19 cellular contexts compared by ENCODE assay signal in the genomic region with DNA sequence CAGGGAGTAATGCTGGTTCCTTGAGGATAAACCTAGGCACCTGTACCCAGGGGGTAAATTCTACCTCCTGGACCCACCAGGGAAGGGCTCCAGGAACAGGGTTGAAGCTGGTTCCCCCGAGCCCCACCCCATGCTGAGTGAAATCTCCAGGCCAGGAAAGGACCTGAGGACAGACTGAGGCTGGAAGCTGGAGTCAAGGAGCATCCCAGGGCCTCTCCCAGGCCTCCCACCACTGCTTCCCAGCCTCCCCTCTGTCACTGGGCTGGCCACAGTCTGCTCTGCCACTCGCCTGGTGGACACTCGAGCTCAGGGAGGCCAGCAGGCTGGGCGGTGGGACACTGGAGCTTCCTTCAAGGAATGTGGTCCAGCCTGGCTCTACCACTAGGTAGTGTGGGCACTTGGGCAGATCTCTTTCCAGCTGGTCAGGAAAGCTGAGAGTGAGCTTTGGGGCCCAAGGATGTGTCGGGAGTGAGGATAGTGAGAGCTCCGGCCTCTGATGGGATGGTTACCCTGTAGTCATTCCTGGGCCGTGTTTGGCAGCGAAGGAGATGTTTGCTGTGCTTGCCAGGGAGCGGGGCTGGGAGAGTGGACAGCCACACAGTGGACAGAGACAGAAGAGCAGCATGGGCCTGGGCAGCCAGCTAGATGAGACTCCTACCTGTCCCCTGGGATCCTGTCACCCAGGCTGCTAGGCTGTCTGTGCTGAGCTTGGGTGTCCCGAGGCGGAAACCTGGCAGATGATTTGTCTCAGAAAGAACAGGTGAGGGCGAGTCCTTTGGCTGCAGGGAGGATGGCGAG. TPM values are rescaled to one million over a fixed set of nuclear protein-coding genes. Genes with fewer than 3 reads are reported as not detected.
DNase-seq lines count a peak whose midpoint lies in the region; ATAC-seq, FAIRE-seq and TF ChIP-seq lines count a peak whose summit lies in the region.
"Had no signal": no experiment of that assay in that cellular context is flagged by ENCODE, and none has a peak within 500 bp of the region (broad histone marks: within the 10 kb centered on the region; RNA-seq: fewer than 3 reads in every experiment).

No MANE protein-coding gene starts in this region.

- no peaks in the 10 kb centered on the region for H3K9me3 Mint-ChIP-seq in activated naive CD4-positive, alpha-beta T cell treated with anti-CD3 and anti-CD28 coated beads, Interleukin-2, amount 50 U/mL, for 72 hours
- H3K9me3 Mint-ChIP-seq: activated T-helper 1 cell treated with anti-CD3 and anti-CD28 coated beads, Interleukin-12 subunit alpha, Interleukin-12 subunit beta, Interleukin-2, Interleukin-4 antibody, amounts not matched to agents 30 ng/mL and 10 ng/mL and 1 ng/mL, durations not matched to agents 14 hours and 24 hours and 36 hours; effector memory CD8-positive, alpha-beta T cell had no signal

- no peak overlapping the region for H2AK5ac ChIP-seq in H1 (ENCODE audit: low read depth, low read length)

- no peaks in the 10 kb centered on the region for H3K9me3 ChIP-seq in BLaER1 treated with 17β-estradiol and CSF1 and Interleukin-3, amounts not matched to agents 10 nM and 100 nM (replicated peaks in 1 of 11)
- H3K9me3 ChIP-seq in H1 (ENCODE audit: insufficient read depth in 2 of 2, low read depth in 1 of 2, low read length in 1 of 2) = no peaks in the 10 kb centered on the region
- no peaks in the 10 kb centered on the region for H3K9me3 ChIP-seq in parathyroid adenoma (ENCODE audit: control insufficient read depth, low read length)
- H3K9me3 ChIP-seq: left ventricle myocardium inferior had no signal

- FAIRE-seq in H1 (lab: Jason Lieb, UNC) = no peak

- H2BK20ac ChIP-seq in H1 (ENCODE audit: low read length) = peak overlapping the region; percentile 75; the same call in 1 of the 2 replicates

- H3K27me3 ChIP-seq in BLaER1 treated with 17β-estradiol and CSF1 and Interleukin-3, amounts not matched to agents 10 nM and 100 nM = peaks cover 44 to 86% (median 54%) of the 10 kb centered on the region in 11 experiments
- H3K27me3 ChIP-seq in H1 (replicated peaks in 1 of 4; ENCODE audit: control insufficient read depth in 3 of 4, extremely low read depth in 1 of 4, insufficient read depth in 3 of 4, low read length in 3 of 4) (peaks cover 18 to 36% (median 32%) of the 10 kb centered on the region in 4 experiments), parathyroid adenoma (ENCODE audit: control insufficient read depth, insufficient read depth, low read length) (no peaks in the 10 kb centered on the region)

- POLR2A ChIA-PET in H1 (lab: Charles Lee; ENCODE audit: partially characterized antibody) = interaction anchor here (0.9 to 3.6 kb wide), 6 partner anchors 10 to 71 kb away, joined by 3 to 20 read pairs (median 5); a partner anchor contains a TSS
- POLR2A ChIA-PET in HEK293T (lab: Yijun Ruan, JAX) = interaction anchor here (1.6 kb wide), 1 partner anchor 10 kb away, joined by 4 read pairs; no protein-coding TSS in a partner anchor

- H4K5ac ChIP-seq in H1 (ENCODE audit: insufficient read length, low read depth, low read length) = peak overlapping the region; percentile 22

- peaks cover 37 to 65% (median 57%) of the 10 kb centered on the region in 10 experiments for H3K4me1 ChIP-seq in BLaER1 treated with 17β-estradiol and CSF1 and Interleukin-3, amounts not matched to agents 10 nM and 100 nM
- peaks cover 14 to 30% (median 25%) of the 10 kb centered on the region in 4 experiments for H3K4me1 ChIP-seq in H1 (replicated peaks in 1 of 4; ENCODE audit: control insufficient read depth in 3 of 4, insufficient read depth in 4 of 4, low read length in 3 of 4)
- peaks cover 18% of the 10 kb centered on the region for H3K4me1 ChIP-seq in parathyroid adenoma

- H3K9ac ChIP-seq in BLaER1 treated with 17β-estradiol and CSF1 and Interleukin-3, amounts not matched to agents 10 nM and 100 nM = no peak overlapping the region
- no peak overlapping the region for H3K9ac ChIP-seq in H1 (replicated peaks in 1 of 4; ENCODE audit: extremely low read depth in 1 of 4, low read depth in 3 of 4, low read length in 3 of 4)
- H3K9ac ChIP-seq in parathyroid adenoma = no peak overlapping the region
- H3K9ac ChIP-seq: KMS-11 had no signal

- peak overlapping the region; percentile 60 to 93 (median 81); a peak in 18 of 22 replicates for H3K4me2 ChIP-seq in BLaER1 treated with 17β-estradiol and CSF1 and Interleukin-3, amounts not matched to agents 10 nM and 100 nM
- H3K4me2 ChIP-seq in H1 (ENCODE audit: insufficient read depth in 1 of 2, low read depth in 2 of 2, low read length in 2 of 2) (peak overlapping the region in 1 of 2 experiments; percentile 11; a peak in 1 of 4 replicates), parathyroid adenoma (ENCODE audit: low read length) (peak overlapping the region; percentile 28)
- H3K4me2 ChIP-seq: KMS-11 had no signal

- no peak for ATAC-seq in activated naive CD4-positive, alpha-beta T cell treated with anti-CD3 and anti-CD28 coated beads, Interleukin-2, amount 50 U/mL, for 72 hours
- ATAC-seq: effector memory CD8-positive, alpha-beta T cell had no signal

- peak overlapping the region; percentile 75; the same call in 1 of the 2 replicates for H2BK15ac ChIP-seq in H1 (ENCODE audit: low read length)

- CTCF ChIA-PET in H1 (lab: Charles Lee; ENCODE audit: partially characterized antibody) (interaction anchor here (0.6 to 12.7 kb wide), 15 partner anchors 9 to 276 kb away, joined by 3 to 128 read pairs (median 4); a partner anchor contains a TSS), HEK293T (lab: Yijun Ruan, JAX) (interaction anchor here (3.9 kb wide), 1 partner anchor 10 kb away, joined by 23 read pairs; a partner anchor contains a TSS)

- 88% methylated on average over 13 of the region's 13 CpGs; no CpG with 5 or more reads in 1 of the 2 experiments for WGBS in H1 (ENCODE audit: extremely low coverage in 1 of 2, insufficient coverage in 1 of 2, insufficient read length in 1 of 2, insufficient replicate concordance in 2 of 2, low coverage in 1 of 2, low lambda C conversion rate in 2 of 2, missing lambda C conversion rate in 1 of 2), 2 experiments

- H3K27ac ChIP-seq in BLaER1 treated with 17β-estradiol and CSF1 and Interleukin-3, amounts not matched to agents 10 nM and 100 nM = no peak overlapping the region
- no peak overlapping the region for H3K27ac ChIP-seq in H1 (ENCODE audit: low read depth, low read length)
- peak overlapping the region; percentile 51 for H3K27ac ChIP-seq in parathyroid adenoma
- H3K27ac ChIP-seq: KMS-11, left ventricle myocardium inferior had no signal

- no peaks in the 10 kb centered on the region for H3K36me3 ChIP-seq in BLaER1 treated with 17β-estradiol and CSF1 and Interleukin-3, amounts not matched to agents 10 nM and 100 nM
- H3K36me3 ChIP-seq in H1 (ENCODE audit: control insufficient read depth in 2 of 4, insufficient read depth in 4 of 4, low read length in 3 of 4) (peaks cover 0 to 3% (median 0%) of the 10 kb centered on the region in 4 experiments; a peak in 2 of 8 replicates), parathyroid adenoma (ENCODE audit: control insufficient read depth, insufficient read depth, low read length) (no peaks in the 10 kb centered on the region)
- H3K36me3 ChIP-seq: left ventricle myocardium inferior had no signal

- no peaks in the 10 kb centered on the region for H3K36me3 Mint-ChIP-seq in activated naive CD4-positive, alpha-beta T cell treated with anti-CD3 and anti-CD28 coated beads, Interleukin-2, amount 50 U/mL, for 72 hours

- peak overlapping the region; percentile 68; the same call in 1 of the 2 replicates for H2BK5ac ChIP-seq in H1 (ENCODE audit: low read depth, low read length)

- H4K91ac ChIP-seq in H1 (replicated peaks; ENCODE audit: insufficient read length, low read length) = peak overlapping the region; percentile 93

- TF ChIP-seq CTCF in H1 (IDR thresholded peaks at IDR 0.05; ENCODE audit: control extremely low read depth in 1 of 3, insufficient read depth in 1 of 3, low read depth in 1 of 3, low read length in 3 of 3) = no peak
- TF ChIP-seq CTCF in parathyroid adenoma (IDR thresholded peaks at IDR 0.05) = no peak

- H4K8ac ChIP-seq in H1 (ENCODE audit: extremely low read depth, insufficient read depth, low read length) = no peak overlapping the region

- H2BK120ac ChIP-seq in H1 (replicated peaks; ENCODE audit: low read depth, low read length) = peak overlapping the region; percentile 60

- H2AFZ ChIP-seq in H1 (ENCODE audit: low read length) (no peak overlapping the region), parathyroid adenoma (no peak overlapping the region)

- no peak overlapping the region for H3K4me3 ChIP-seq in BLaER1 treated with 17β-estradiol and CSF1 and Interleukin-3, amounts not matched to agents 10 nM and 100 nM
- H3K4me3 ChIP-seq in H1 (ENCODE audit: extremely low read depth in 1 of 4, insufficient read depth in 2 of 4, low read depth in 3 of 4, low read length in 4 of 4) = no peak overlapping the region
- H3K4me3 ChIP-seq in parathyroid adenoma (ENCODE audit: low read depth, low read length) = peak overlapping the region; percentile 14
- H3K4me3 ChIP-seq: left ventricle myocardium inferior had no signal

- H3K23me2 ChIP-seq in H1 (ENCODE audit: low read depth, low read length) = peaks cover 15% of the 10 kb centered on the region; the same call in 1 of the 2 replicates

- H3K56ac ChIP-seq in H1 (replicated peaks; ENCODE audit: insufficient read length, low read depth, low read length) = no peak overlapping the region

- H3K79me1 ChIP-seq in H1 (ENCODE audit: low read depth, low read length) = 0 out of 2 replicates have a peak, but pooled peaks cover 3% of the 10 kb centered on the region

- TF ChIP-seq POLR2A in H1 (IDR thresholded peaks at IDR 0.05; ENCODE audit: control extremely low read depth in 1 of 2, low read depth in 2 of 2, low read length in 2 of 2) = no peak

- peak overlapping the region; percentile 1 for H3K18ac ChIP-seq in H1 (ENCODE audit: extremely low read depth, low read length)

- no peak for TF ChIP-seq EP300 in H1 (IDR thresholded peaks at IDR 0.05; ENCODE audit: borderline replicate concordance in 1 of 2, low read depth in 2 of 2, low read length in 2 of 2)

- peak overlapping the region; percentile 83 for H3K4ac ChIP-seq in H1 (replicated peaks; ENCODE audit: insufficient read length, low read depth, low read length)

- H2BK12ac ChIP-seq in H1 (ENCODE audit: low read depth, low read length) = peak overlapping the region; percentile 75; the same call in 1 of the 2 replicates

- peak; percentile 34 for DNase-seq in NCI-H69 (lab: John Stamatoyannopoulos, UW)
- DNase-seq in H1 (ENCODE audit: low read depth in 1 of 2, low spot score in 2 of 2) = no peak
- DNase-seq in activated naive CD4-positive, alpha-beta T cell treated with anti-CD3 and anti-CD28 coated beads, Interleukin-2, amount 50 U/mL, for 72 hours (ENCODE audit: low spot score in 2 of 2) = no peak
- DNase-seq in activated CD8-positive, alpha-beta memory T cell treated with anti-CD3 and anti-CD28 coated beads, Interleukin-2, amount 50 U/mL, for 48 hours = no peak
- no peak for DNase-seq in NCI-H1092 (lab: John Stamatoyannopoulos, UW)
- DNase-seq in HEK293T (ENCODE audit: extremely low spot score) = no peak
- DNase-seq: effector memory CD8-positive, alpha-beta T cell; left ventricle myocardium inferior; NCI-H1105 treated with DMSO at 0.1 percent for 48 hours; NCI-H774; stimulated activated CD4-positive, alpha-beta T cell treated with anti-CD3 and anti-CD28 coated beads, Interleukin-4, amount 100 ng/mL, for 1 hour had no signal

- peaks cover 0 to 32% (median 19%) of the 10 kb centered on the region in 11 experiments; a peak in 15 of 22 replicates for H4K20me1 ChIP-seq in BLaER1 treated with 17β-estradiol and CSF1 and Interleukin-3, amounts not matched to agents 10 nM and 100 nM
- H4K20me1 ChIP-seq in H1 (replicated peaks in 1 of 2; ENCODE audit: control insufficient read depth in 1 of 2, insufficient read depth in 2 of 2, low read length in 2 of 2) = peaks cover 0 to 3% of the 10 kb centered on the region in 2 experiments

- no peak overlapping the region for H3K23ac ChIP-seq in H1 (ENCODE audit: insufficient read length)

- H3K79me2 ChIP-seq in H1 (ENCODE audit: control insufficient read depth in 1 of 2, insufficient read depth in 2 of 2, low read length in 2 of 2) (no peaks in the 10 kb centered on the region), parathyroid adenoma (peaks cover 17% of the 10 kb centered on the region)

- no peak for TF ChIP-seq RAD21 in H1 (IDR thresholded peaks at IDR 0.05 in 1 of 2, conservative IDR thresholded peaks at IDR 0.05 in 1 of 2; ENCODE audit: low read depth in 2 of 2, low read length in 2 of 2)

- H3K27ac Mint-ChIP-seq in activated naive CD4-positive, alpha-beta T cell treated with anti-CD3 and anti-CD28 coated beads, Interleukin-2, amount 50 U/mL, for 72 hours = peak overlapping the region in 1 of 2 donors; percentile 6
- H3K27ac Mint-ChIP-seq: activated T-helper 1 cell treated with anti-CD3 and anti-CD28 coated beads, Interleukin-12 subunit alpha, Interleukin-12 subunit beta, Interleukin-2, Interleukin-4 antibody, amounts not matched to agents 30 ng/mL and 10 ng/mL and 1 ng/mL, durations not matched to agents 14 hours and 24 hours and 36 hours had no signal

- H3K14ac ChIP-seq in H1 (ENCODE audit: insufficient read length) = no peak overlapping the region

RNA-seq across cellular contexts. Expression of a gene that starts 3.4 kb away (rescaled TPM):
- 3.3 and 3.4 TPM in 2 replicates for total RNA-seq in H1 (2021; fragmentation: NEBNext Ultra II Directional; extraction: Animal tissue kit (Norgen Biotek cat#: 25700))
- polyA plus RNA-seq in H1 (2011; rRNA removed) = 2.6 and 3.3 TPM in 2 replicates
- polyA plus RNA-seq in H1 (2011; cell fraction: cytosol; rRNA removed) = 2.5 TPM
- polyA plus RNA-seq in H1 (2011; cell fraction: nucleus; rRNA removed) = 3.3 TPM
- 2.3 to 2.6 TPM (median 2.5 TPM) in 4 replicates for polyA plus RNA-seq in H1 (2012, experiment 1 of 2)
- 3.8 TPM for polyA plus RNA-seq in H1 (2012, experiment 2 of 2)
- polyA plus RNA-seq in H1 (2013, experiment 1 of 2) = 1.8 TPM
- 2.2 TPM for polyA plus RNA-seq in H1 (2013, experiment 2 of 2)
- 2.9 TPM in 2 replicates for polyA minus RNA-seq in H1 (2011; rRNA and poly(A)+ RNA removed)
- 1.4 TPM for polyA minus RNA-seq in H1 (2011; cell fraction: cytosol; rRNA and poly(A)+ RNA removed)
- 2.0 TPM for polyA minus RNA-seq in H1 (2011; cell fraction: nucleus; rRNA and poly(A)+ RNA removed)
- total RNA-seq in activated naive CD4-positive, alpha-beta T cell treated with anti-CD3 and anti-CD28 coated beads, Interleukin-2, amount 50 U/mL, for 72 hours = 1 to 10 TPM in 1 of 2 donors, not detected in 1; 1.6 TPM
- total RNA-seq: cardiac septum, G401, left ventricle myocardium inferior, mononuclear cell, osteocyte had no signal

RNA-seq across cellular contexts. Expression of a gene that starts 9.5 kb away (rescaled TPM):
- 9.9 and 10.0 TPM in 2 replicates for total RNA-seq in H1 (2021; fragmentation: NEBNext Ultra II Directional; extraction: Animal tissue kit (Norgen Biotek cat#: 25700))
- polyA plus RNA-seq in H1 (2011; rRNA removed) = 7.6 and 10.3 TPM in 2 replicates
- 6.2 TPM for polyA plus RNA-seq in H1 (2011; cell fraction: cytosol; rRNA removed)
- 12.5 TPM for polyA plus RNA-seq in H1 (2011; cell fraction: nucleus; rRNA removed)
- polyA plus RNA-seq in H1 (2012, experiment 1 of 2) = 5.0 to 7.0 TPM (median 6.4 TPM) in 4 replicates
- polyA plus RNA-seq in H1 (2012, experiment 2 of 2) = 6.4 TPM
- polyA plus RNA-seq in H1 (2013, experiment 1 of 2) = 4.2 TPM
- polyA plus RNA-seq in H1 (2013, experiment 2 of 2) = 4.2 TPM
- polyA minus RNA-seq in H1 (2011; rRNA and poly(A)+ RNA removed) = 8.5 and 8.6 TPM in 2 replicates
- polyA minus RNA-seq in H1 (2011; cell fraction: cytosol; rRNA and poly(A)+ RNA removed) = 9.2 TPM
- 10.7 TPM for polyA minus RNA-seq in H1 (2011; cell fraction: nucleus; rRNA and poly(A)+ RNA removed)
- total RNA-seq in activated naive CD4-positive, alpha-beta T cell treated with anti-CD3 and anti-CD28 coated beads, Interleukin-2, amount 50 U/mL, for 72 hours = 10 to 100 TPM; 10.6 to 25.9 TPM

RNA-seq across cellular contexts. Expression of a gene that starts 43.5 kb away (rescaled TPM):
- total RNA-seq in H1 (2021; fragmentation: NEBNext Ultra II Directional; extraction: Animal tissue kit (Norgen Biotek cat#: 25700)) = 1.1 and 2.2 TPM in 2 replicates
- polyA plus RNA-seq in H1 (2011; rRNA removed) = 0.76 and 1.4 TPM in 2 replicates
- polyA plus RNA-seq in H1 (2011; cell fraction: cytosol; rRNA removed) = 0.96 TPM
- polyA plus RNA-seq in H1 (2011; cell fraction: nucleus; rRNA removed) = 7.1 TPM
- 1.2 to 2.6 TPM (median 2.2 TPM) in 4 replicates for polyA plus RNA-seq in H1 (2012, experiment 1 of 2)
- polyA plus RNA-seq in H1 (2012, experiment 2 of 2) = 1.2 TPM
- polyA plus RNA-seq in H1 (2013, experiment 1 of 2) = 0.61 TPM
- 0.57 TPM for polyA plus RNA-seq in H1 (2013, experiment 2 of 2)
- 0.54 and 1.1 TPM in 2 replicates for polyA minus RNA-seq in H1 (2011; rRNA and poly(A)+ RNA removed)
- not detected for polyA minus RNA-seq in H1 (2011; cell fraction: cytosol; rRNA and poly(A)+ RNA removed)
- 1.6 TPM for polyA minus RNA-seq in H1 (2011; cell fraction: nucleus; rRNA and poly(A)+ RNA removed)
- 1 to 10 TPM; 3.8 to 5.0 TPM for total RNA-seq in activated naive CD4-positive, alpha-beta T cell treated with anti-CD3 and anti-CD28 coated beads, Interleukin-2, amount 50 U/mL, for 72 hours
- total RNA-seq: G401, left ventricle myocardium inferior, mononuclear cell had no signal
